In genomic region chr3:60030982-60031381, GRCh38 we compare ENCODE assay signal across 18 cellular contexts.
DNase-seq lines count a peak whose midpoint lies in the region; ATAC-seq and TF ChIP-seq lines count a peak whose summit lies in the region.
"Had no signal": no experiment of that assay in that cellular context is flagged by ENCODE, and none has a peak within 500 bp of the region (broad histone marks: within the 10 kb centered on the region; RNA-seq: fewer than 3 reads in every experiment).

No MANE protein-coding gene starts in this region.

- H3K4me1 ChIP-seq in CD8-positive, alpha-beta memory T cell (ENCODE audit: insufficient read depth, low read length): peaks cover 52% of the 10 kb centered on the region
- H3K4me1 ChIP-seq: BE2C had no signal

- H3K4me3 Mint-ChIP-seq in activated naive CD4-positive, alpha-beta T cell treated with anti-CD3 and anti-CD28 coated beads for 36 hours: peak overlapping the region; percentile 6
- no peak overlapping the region for H3K4me3 Mint-ChIP-seq in CD8-positive, alpha-beta memory T cell
- H3K4me3 Mint-ChIP-seq in activated T-helper 1 cell treated with anti-CD3 and anti-CD28 coated beads, Interleukin-12 subunit alpha, Interleukin-12 subunit beta, Interleukin-2, Interleukin-4 antibody, amounts not matched to agents 30 ng/mL and 10 ng/mL and 1 ng/mL, durations not matched to agents 14 hours and 24 hours and 36 hours: no peak overlapping the region
- no peak overlapping the region for H3K4me3 Mint-ChIP-seq in glutamatergic neuron (ENCODE audit: unreplicated experiment)
- H3K4me3 Mint-ChIP-seq: CD4-positive, CD25-positive, alpha-beta regulatory T cell; H9; IgD-negative memory B cell had no signal

- peaks cover 1% of the 10 kb centered on the region for H3K9me3 Mint-ChIP-seq in activated naive CD4-positive, alpha-beta T cell treated with anti-CD3 and anti-CD28 coated beads for 36 hours
- H3K9me3 Mint-ChIP-seq in CD8-positive, alpha-beta memory T cell: no peaks in the 10 kb centered on the region
- peaks cover 15% of the 10 kb centered on the region for H3K9me3 Mint-ChIP-seq in activated T-helper 1 cell treated with anti-CD3 and anti-CD28 coated beads, Interleukin-12 subunit alpha, Interleukin-12 subunit beta, Interleukin-2, Interleukin-4 antibody, amounts not matched to agents 30 ng/mL and 10 ng/mL and 1 ng/mL, durations not matched to agents 14 hours and 24 hours and 36 hours
- H3K9me3 Mint-ChIP-seq in glutamatergic neuron (ENCODE audit: unreplicated experiment): peaks cover 7% of the 10 kb centered on the region
- H3K9me3 Mint-ChIP-seq: H9 had no signal

- no peaks in the 10 kb centered on the region for H3K27me3 ChIP-seq in CD8-positive, alpha-beta memory T cell (ENCODE audit: insufficient read depth, low read length, poor library complexity, severe bottlenecking)
- H3K27me3 ChIP-seq: BE2C had no signal

- no peak for TF ChIP-seq CTCF in glutamatergic neuron (IDR thresholded peaks at IDR 0.05; ENCODE audit: partially characterized antibody, unreplicated experiment)

- H3K27ac Mint-ChIP-seq in activated naive CD4-positive, alpha-beta T cell treated with anti-CD3 and anti-CD28 coated beads for 36 hours: peak overlapping the region; percentile 90
- no peak overlapping the region for H3K27ac Mint-ChIP-seq in CD8-positive, alpha-beta memory T cell
- H3K27ac Mint-ChIP-seq in activated T-helper 1 cell treated with anti-CD3 and anti-CD28 coated beads, Interleukin-12 subunit alpha, Interleukin-12 subunit beta, Interleukin-2, Interleukin-4 antibody, amounts not matched to agents 30 ng/mL and 10 ng/mL and 1 ng/mL, durations not matched to agents 14 hours and 24 hours and 36 hours: peak overlapping the region; percentile 70
- peak overlapping the region; percentile 38 for H3K27ac Mint-ChIP-seq in glutamatergic neuron (ENCODE audit: unreplicated experiment)
- H3K27ac Mint-ChIP-seq: H9, IgD-negative memory B cell had no signal

- peak overlapping the region; percentile 18 for H3K4me3 ChIP-seq in CD8-positive, alpha-beta memory T cell (ENCODE audit: low read length)
- H3K4me3 ChIP-seq: GM12878 had no signal

- H3K36me3 Mint-ChIP-seq in activated naive CD4-positive, alpha-beta T cell treated with anti-CD3 and anti-CD28 coated beads for 36 hours (ENCODE audit: low read depth): peaks cover 8% of the 10 kb centered on the region
- H3K36me3 Mint-ChIP-seq in CD8-positive, alpha-beta memory T cell: peaks cover 0 to 2% (median 2%) of the 10 kb centered on the region in 3 donors
- peaks cover 32% of the 10 kb centered on the region for H3K36me3 Mint-ChIP-seq in activated T-helper 1 cell treated with anti-CD3 and anti-CD28 coated beads, Interleukin-12 subunit alpha, Interleukin-12 subunit beta, Interleukin-2, Interleukin-4 antibody, amounts not matched to agents 30 ng/mL and 10 ng/mL and 1 ng/mL, durations not matched to agents 14 hours and 24 hours and 36 hours (ENCODE audit: low read depth)
- no peaks in the 10 kb centered on the region for H3K36me3 Mint-ChIP-seq in glutamatergic neuron (ENCODE audit: unreplicated experiment)
- H3K36me3 Mint-ChIP-seq: IgD-negative memory B cell had no signal

- ATAC-seq in Right ventricle myocardium inferior: no peak
- ATAC-seq: GM12878, HepG2 had no signal

- intact Hi-C loops in activated naive CD4-positive, alpha-beta T cell treated with anti-CD3 and anti-CD28 coated beads for 36 hours (cut with micrococcal nuclease): loop anchor here (1.0 kb wide), 5 partner anchors 13 to 96 kb away; no protein-coding TSS in a partner anchor
- intact Hi-C loops in activated T-helper 1 cell treated with anti-CD3 and anti-CD28 coated beads, Interleukin-12 subunit alpha, Interleukin-12 subunit beta, Interleukin-2, Interleukin-4 antibody, amounts not matched to agents 30 ng/mL and 10 ng/mL and 1 ng/mL, durations not matched to agents 14 hours and 24 hours and 36 hours (cut with micrococcal nuclease): loop anchor here (1.0 kb wide), 2 partner anchors 14 to 17 kb away; no protein-coding TSS in a partner anchor
- intact Hi-C loops in Right ventricle myocardium inferior (cut with DNase I): no loop called here

- CTCF ChIA-PET in activated naive CD4-positive, alpha-beta T cell treated with anti-CD3 and anti-CD28 coated beads for 36 hours (lab: Charles Lee): interaction anchor here (0.8 to 1.2 kb wide), 2 partner anchors 20 to 72 kb away, joined by 3 read pairs; no protein-coding TSS in a partner anchor
- CTCF ChIA-PET in CD8-positive, alpha-beta memory T cell (lab: Charles Lee): no interaction called here

- DNase-seq in activated naive CD4-positive, alpha-beta T cell treated with anti-CD3 and anti-CD28 coated beads for 36 hours: no peak
- DNase-seq in activated naive CD4-positive, alpha-beta T cell (lab: John Stamatoyannopoulos, UW): no peak
- DNase-seq in CD8-positive, alpha-beta memory T cell: no peak
- no peak for DNase-seq in activated T-helper 1 cell treated with anti-CD3 and anti-CD28 coated beads, Interleukin-12 subunit alpha, Interleukin-12 subunit beta, Interleukin-2, Interleukin-4 antibody, amounts not matched to agents 30 ng/mL and 10 ng/mL and 1 ng/mL, durations not matched to agents 14 hours and 24 hours and 36 hours (ENCODE audit: low spot score)
- DNase-seq in glutamatergic neuron: no peak
- no peak for DNase-seq in GF-D8 (lab: John Stamatoyannopoulos, UW)
- no peak for DNase-seq in Right ventricle myocardium inferior (ENCODE audit: missing footprints)
- DNase-seq in DMS53 (lab: John Stamatoyannopoulos, UW): no peak
- DNase-seq: ACHN; BE2C; C1 segment of cervical spinal cord; CD4-positive, CD25-positive, alpha-beta regulatory T cell; DMS153; DMS79 treated with DMSO at 0.1 percent for 48 hours; H9 had no signal

- H3K9me3 ChIP-seq in CD8-positive, alpha-beta memory T cell (ENCODE audit: low read length): no peaks in the 10 kb centered on the region
- H3K9me3 ChIP-seq: BE2C had no signal

- no peaks in the 10 kb centered on the region for H3K27me3 Mint-ChIP-seq in activated naive CD4-positive, alpha-beta T cell treated with anti-CD3 and anti-CD28 coated beads for 36 hours (ENCODE audit: low read depth)
- peaks cover 0 to 1% of the 10 kb centered on the region in 2 donors for H3K27me3 Mint-ChIP-seq in CD8-positive, alpha-beta memory T cell
- H3K27me3 Mint-ChIP-seq in activated T-helper 1 cell treated with anti-CD3 and anti-CD28 coated beads, Interleukin-12 subunit alpha, Interleukin-12 subunit beta, Interleukin-2, Interleukin-4 antibody, amounts not matched to agents 30 ng/mL and 10 ng/mL and 1 ng/mL, durations not matched to agents 14 hours and 24 hours and 36 hours (ENCODE audit: insufficient read depth): no peaks in the 10 kb centered on the region
- H3K27me3 Mint-ChIP-seq in glutamatergic neuron (ENCODE audit: unreplicated experiment): peaks cover 10% of the 10 kb centered on the region
- H3K27me3 Mint-ChIP-seq: CD4-positive, CD25-positive, alpha-beta regulatory T cell; IgD-negative memory B cell had no signal

- no peak overlapping the region for H3K27ac ChIP-seq in CD8-positive, alpha-beta memory T cell (ENCODE audit: low read depth, low read length)

- POLR2A ChIA-PET in CD8-positive, alpha-beta memory T cell (lab: Charles Lee): no interaction called here

- H3K36me3 ChIP-seq in CD8-positive, alpha-beta memory T cell (ENCODE audit: insufficient read depth, low read length): no peaks in the 10 kb centered on the region
- H3K36me3 ChIP-seq: BE2C had no signal

- H3K4me1 Mint-ChIP-seq in activated naive CD4-positive, alpha-beta T cell treated with anti-CD3 and anti-CD28 coated beads for 36 hours (ENCODE audit: low read depth): peaks cover 77% of the 10 kb centered on the region
- peaks cover 7 to 15% (median 13%) of the 10 kb centered on the region in 3 donors for H3K4me1 Mint-ChIP-seq in CD8-positive, alpha-beta memory T cell
- H3K4me1 Mint-ChIP-seq in activated T-helper 1 cell treated with anti-CD3 and anti-CD28 coated beads, Interleukin-12 subunit alpha, Interleukin-12 subunit beta, Interleukin-2, Interleukin-4 antibody, amounts not matched to agents 30 ng/mL and 10 ng/mL and 1 ng/mL, durations not matched to agents 14 hours and 24 hours and 36 hours (ENCODE audit: low read depth): peaks cover 43% of the 10 kb centered on the region
- peaks cover 14% of the 10 kb centered on the region for H3K4me1 Mint-ChIP-seq in glutamatergic neuron (ENCODE audit: low read depth, unreplicated experiment)
- H3K4me1 Mint-ChIP-seq: H9, IgD-negative memory B cell had no signal

Comparison
In these comparisons a context has a peak if more than half of its experiments do, and no peak if none do; other contexts are left out.
1. H3K27ac Mint-ChIP-seq: peak in activated naive CD4-positive, alpha-beta T cell treated with anti-CD3 and anti-CD28 coated beads for 36 hours (single experiment), activated T-helper 1 cell treated with anti-CD3 and anti-CD28 coated beads, Interleukin-12 subunit alpha, Interleukin-12 subunit beta, Interleukin-2, Interleukin-4 antibody, amounts not matched to agents 30 ng/mL and 10 ng/mL and 1 ng/mL, durations not matched to agents 14 hours and 24 hours and 36 hours (single experiment) and glutamatergic neuron (single experiment); none in CD8-positive, alpha-beta memory T cell (0 of 8).